Comparison of ENCODE assay signal across 1 cellular context in the genomic region with DNA sequence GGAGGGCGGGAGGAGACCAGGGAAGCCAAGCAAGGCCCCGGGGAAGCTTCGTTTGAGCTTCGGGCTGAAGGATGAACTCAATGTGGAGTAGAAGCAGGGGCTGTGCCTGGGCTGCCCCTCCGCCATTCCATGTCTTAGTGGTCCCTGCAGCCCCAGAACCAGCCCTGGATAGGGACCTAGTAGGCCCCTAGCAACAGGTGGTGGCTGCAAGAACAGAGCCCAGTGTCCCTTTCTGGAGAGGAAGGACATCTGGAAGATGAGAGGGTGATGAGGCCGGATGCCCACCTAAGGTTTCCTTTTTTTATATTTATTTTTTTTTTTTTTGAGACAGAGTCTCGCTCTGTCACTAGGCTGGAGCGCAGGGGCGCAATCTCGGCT.
TF ChIP-seq lines count a peak whose summit lies in the region.

No MANE protein-coding gene starts in this region.

TF ChIP-seq in K562, 482 proteins besides CTCF, POLR2A, EP300 and RAD21 (continued from another document):
- TF ChIP-seq, protein P1, sequence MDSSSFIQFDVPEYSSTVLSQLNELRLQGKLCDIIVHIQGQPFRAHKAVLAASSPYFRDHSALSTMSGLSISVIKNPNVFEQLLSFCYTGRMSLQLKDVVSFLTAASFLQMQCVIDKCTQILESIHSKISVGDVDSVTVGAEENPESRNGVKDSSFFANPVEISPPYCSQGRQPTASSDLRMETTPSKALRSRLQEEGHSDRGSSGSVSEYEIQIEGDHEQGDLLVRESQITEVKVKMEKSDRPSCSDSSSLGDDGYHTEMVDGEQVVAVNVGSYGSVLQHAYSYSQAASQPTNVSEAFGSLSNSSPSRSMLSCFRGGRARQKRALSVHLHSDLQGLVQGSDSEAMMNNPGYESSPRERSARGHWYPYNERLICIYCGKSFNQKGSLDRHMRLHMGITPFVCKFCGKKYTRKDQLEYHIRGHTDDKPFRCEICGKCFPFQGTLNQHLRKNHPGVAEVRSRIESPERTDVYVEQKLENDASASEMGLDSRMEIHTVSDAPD (CRISPR knock-in tag; IDR thresholded peaks at IDR 0.05): no peak
- TF ChIP-seq TOE1 (IDR thresholded peaks at IDR 0.05; ENCODE audit: borderline replicate concordance) (no peak), TOE1 (CRISPR knock-in tag; IDR thresholded peaks at IDR 0.05; ENCODE audit: borderline replicate concordance, low read depth) (no peak), RBM17 (IDR thresholded peaks at IDR 0.05; ENCODE audit: borderline replicate concordance, low read depth, low read length) (no peak), PURB (CRISPR knock-in tag; IDR thresholded peaks at IDR 0.05; ENCODE audit: low read depth) (no peak), XRCC5 (IDR thresholded peaks at IDR 0.05; ENCODE audit: low read depth, low read length) (no peak), ZBTB7A (IDR thresholded peaks at IDR 0.05; ENCODE audit: borderline replicate concordance, control insufficient read depth, low read depth, low read length) (no peak), RREB1 (CRISPR knock-in tag; IDR thresholded peaks at IDR 0.05) (no peak), SNIP1 (IDR thresholded peaks at IDR 0.05; ENCODE audit: low read depth) (no peak), ZBTB8A (IDR thresholded peaks at IDR 0.05; ENCODE audit: partially characterized antibody) (no peak), BHLHE40 (IDR thresholded peaks at IDR 0.05; ENCODE audit: low read length) (no peak), ZNF41 (CRISPR knock-in tag; conservative IDR thresholded peaks at IDR 0.05) (no peak), C11orf30 (IDR thresholded peaks at IDR 0.05; ENCODE audit: low read depth) (no peak), HNRNPH1 (optimal IDR thresholded peaks at IDR 0.05; ENCODE audit: low read depth, low read length) (no peak), SIN3B (IDR thresholded peaks at IDR 0.05; ENCODE audit: low read depth) (no peak)
- TF ChIP-seq, protein P2, sequence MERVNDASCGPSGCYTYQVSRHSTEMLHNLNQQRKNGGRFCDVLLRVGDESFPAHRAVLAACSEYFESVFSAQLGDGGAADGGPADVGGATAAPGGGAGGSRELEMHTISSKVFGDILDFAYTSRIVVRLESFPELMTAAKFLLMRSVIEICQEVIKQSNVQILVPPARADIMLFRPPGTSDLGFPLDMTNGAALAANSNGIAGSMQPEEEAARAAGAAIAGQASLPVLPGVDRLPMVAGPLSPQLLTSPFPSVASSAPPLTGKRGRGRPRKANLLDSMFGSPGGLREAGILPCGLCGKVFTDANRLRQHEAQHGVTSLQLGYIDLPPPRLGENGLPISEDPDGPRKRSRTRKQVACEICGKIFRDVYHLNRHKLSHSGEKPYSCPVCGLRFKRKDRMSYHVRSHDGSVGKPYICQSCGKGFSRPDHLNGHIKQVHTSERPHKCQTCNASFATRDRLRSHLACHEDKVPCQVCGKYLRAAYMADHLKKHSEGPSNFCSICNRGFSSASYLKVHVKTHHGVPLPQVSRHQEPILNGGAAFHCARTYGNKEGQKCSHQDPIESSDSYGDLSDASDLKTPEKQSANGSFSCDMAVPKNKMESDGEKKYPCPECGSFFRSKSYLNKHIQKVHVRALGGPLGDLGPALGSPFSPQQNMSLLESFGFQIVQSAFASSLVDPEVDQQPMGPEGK (CRISPR knock-in tag; IDR thresholded peaks at IDR 0.05; ENCODE audit: borderline replicate concordance): no peak
